26 cellular contexts compared by ENCODE assay signal in genomic region chr1:237316352-237316751, GRCh38.
A peak's percentile ranks its signal among the peaks of the same experiment; 100 is the strongest.
DNase-seq lines count a peak whose midpoint lies in the region; ATAC-seq and TF ChIP-seq lines count a peak whose summit lies in the region.
"Had no signal": no experiment of that assay in that cellular context is flagged by ENCODE, and none has a peak within 500 bp of the region (broad histone marks: within the 10 kb centered on the region; RNA-seq: fewer than 3 reads in every experiment).

No MANE protein-coding gene starts in this region.

- H4K20me1 ChIP-seq in neural progenitor cell (ENCODE audit: low read depth) = no peaks in the 10 kb centered on the region

- H3K4me1 Mint-ChIP-seq in neural progenitor cell = no peaks in the 10 kb centered on the region
- H3K4me1 Mint-ChIP-seq: CD14-positive monocyte; CD8-positive, alpha-beta memory T cell had no signal

- no peak overlapping the region for H3K27ac Mint-ChIP-seq in neural progenitor cell
- H3K27ac Mint-ChIP-seq: CD14-positive monocyte; CD8-positive, alpha-beta memory T cell had no signal

- H2AFZ ChIP-seq in neural progenitor cell (replicated peaks) = peak overlapping the region; percentile 18

- H3K36me3 Mint-ChIP-seq in neural progenitor cell = no peaks in the 10 kb centered on the region
- H3K36me3 Mint-ChIP-seq: CD14-positive monocyte; CD8-positive, alpha-beta memory T cell had no signal

- no peaks in the 10 kb centered on the region for H3K36me3 ChIP-seq in cardiac muscle cell
- H3K36me3 ChIP-seq in WERI-Rb-1 = no peaks in the 10 kb centered on the region
- H3K36me3 ChIP-seq in neural progenitor cell = no peaks in the 10 kb centered on the region
- H3K36me3 ChIP-seq: BE2C had no signal

- peak overlapping the region; percentile 72 for H3K27ac ChIP-seq in cardiac muscle cell
- H3K27ac ChIP-seq in WERI-Rb-1 = peak overlapping the region; percentile 52
- H3K27ac ChIP-seq in neural progenitor cell = no peak overlapping the region
- H3K27ac ChIP-seq: SK-N-MC had no signal

- H3K27me3 ChIP-seq in cardiac muscle cell (no peaks in the 10 kb centered on the region), WERI-Rb-1 (ENCODE audit: insufficient read depth, low read depth, severe bottlenecking) (no peaks in the 10 kb centered on the region), neural progenitor cell (no peaks in the 10 kb centered on the region)
- H3K27me3 ChIP-seq: BE2C had no signal

- H3K4me1 ChIP-seq in cardiac muscle cell (ENCODE audit: low read depth) (peaks cover 38% of the 10 kb centered on the region), neural progenitor cell (no peaks in the 10 kb centered on the region)
- H3K4me1 ChIP-seq: BE2C had no signal

- no peaks in the 10 kb centered on the region for H3K27me3 Mint-ChIP-seq in neural progenitor cell (ENCODE audit: insufficient read depth, low read depth)

- no peaks in the 10 kb centered on the region for H3K79me2 ChIP-seq in neural progenitor cell (ENCODE audit: low read depth)

- no peak overlapping the region for H3K4me3 Mint-ChIP-seq in neural progenitor cell
- H3K4me3 Mint-ChIP-seq: CD14-positive monocyte; CD8-positive, alpha-beta memory T cell had no signal

- TF ChIP-seq CTCF in cardiac muscle cell (IDR thresholded peaks at IDR 0.05; ENCODE audit: low read depth, low read length) = no peak
- TF ChIP-seq CTCF in WERI-Rb-1 (IDR thresholded peaks at IDR 0.05; ENCODE audit: low read depth, low read length) = no peak
- TF ChIP-seq CTCF in neural progenitor cell (IDR thresholded peaks at IDR 0.05) = no peak

- H3K9ac ChIP-seq in neural progenitor cell = no peak overlapping the region

- H3K9me3 Mint-ChIP-seq in neural progenitor cell = peaks cover 2% of the 10 kb centered on the region

- no peak for ATAC-seq in Right ventricle myocardium inferior
- ATAC-seq in HG02870 (IDR thresholded peaks at IDR 0.05; ENCODE audit: unreplicated experiment) = no peak
- ATAC-seq in HG02885 (IDR thresholded peaks at IDR 0.05; ENCODE audit: poor library complexity, unreplicated experiment) = no peak
- no peak for ATAC-seq in GM19023 (IDR thresholded peaks at IDR 0.05; ENCODE audit: unreplicated experiment)
- ATAC-seq: HepG2 had no signal

- H3K9me3 ChIP-seq in cardiac muscle cell (ENCODE audit: low read depth) = no peaks in the 10 kb centered on the region
- peaks cover 4% of the 10 kb centered on the region for H3K9me3 ChIP-seq in WERI-Rb-1 (ENCODE audit: severe bottlenecking)
- no peaks in the 10 kb centered on the region for H3K9me3 ChIP-seq in neural progenitor cell (ENCODE audit: low read depth)
- H3K9me3 ChIP-seq: BE2C had no signal

- H3K4me2 ChIP-seq in neural progenitor cell = no peak overlapping the region

- no peak overlapping the region for H3K4me3 ChIP-seq in cardiac muscle cell
- H3K4me3 ChIP-seq in WERI-Rb-1 (ENCODE audit: low read depth, low read length) = no peak overlapping the region
- no peak overlapping the region for H3K4me3 ChIP-seq in neural progenitor cell
- H3K4me3 ChIP-seq: SK-N-MC had no signal

- no peaks in the 10 kb centered on the region for H3F3A ChIP-seq in neural progenitor cell (ENCODE audit: low read depth)

- intact Hi-C loops in Right ventricle myocardium inferior (cut with DNase I) = no loop called here

- no peak for DNase-seq in cardiac muscle cell (ENCODE audit: low read depth in 1 of 2, low spot score in 1 of 2)
- DNase-seq in Right ventricle myocardium inferior (ENCODE audit: missing footprints) = no peak
- peak; percentile 89 for DNase-seq in NCI-H1694 treated with DMSO at 0.1 percent for 48 hours (lab: John Stamatoyannopoulos, UW)
- peak; percentile 41 for DNase-seq in WERI-Rb-1
- DNase-seq in neural progenitor cell (ENCODE audit: low spot score) = no peak
- DNase-seq: 8988T; ACHN; BE2C; CD8-positive, alpha-beta memory T cell; DMS153; DND-41; Karpas-422; NCI-H1092; NCI-H1436 treated with DMSO at 0.1 percent for 48 hours; NCI-H2029; NCI-H226; NCI-H510A; NCI-H774; RPMI8226; SHP77 treated with DMSO at 0.1 percent for 48 hours had no signal

Comparison
In these comparisons a context has a peak if more than half of its experiments do, and no peak if none do; other contexts are left out.
1. DNase-seq: peak in NCI-H1694 treated with DMSO at 0.1 percent for 48 hours (single experiment) and WERI-Rb-1 (single experiment); none in cardiac muscle cell (0 of 2), Right ventricle myocardium inferior (single experiment) and neural progenitor cell (single experiment).